In the genomic region with DNA sequence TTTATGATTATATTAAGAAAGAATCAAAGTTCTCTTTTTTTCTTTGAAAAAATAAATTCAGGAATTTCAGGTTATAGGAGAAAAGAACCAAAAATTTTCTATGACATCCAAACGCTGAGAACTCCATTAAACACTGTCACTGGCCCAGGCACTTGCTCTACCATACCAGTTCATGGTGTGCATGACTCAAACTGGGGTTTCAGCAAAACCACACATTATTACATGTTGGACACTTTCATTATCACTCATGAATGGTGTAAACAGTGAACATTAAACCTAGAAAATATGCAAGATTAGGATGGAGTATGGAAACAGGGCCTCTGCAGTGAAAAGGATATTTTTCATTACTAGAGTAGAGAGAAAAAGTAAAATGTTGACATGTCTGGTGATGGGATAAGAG, we compare ENCODE assay signal across 12 cellular contexts.
A peak's percentile ranks its signal among the peaks of the same experiment; 100 is the strongest.
DNase-seq lines count a peak whose midpoint lies in the region; ATAC-seq and TF ChIP-seq lines count a peak whose summit lies in the region.
"Had no signal": no experiment of that assay in that cellular context is flagged by ENCODE, and none has a peak within 500 bp of the region (broad histone marks: within the 10 kb centered on the region; RNA-seq: fewer than 3 reads in every experiment).

No MANE protein-coding gene starts in this region.

- no peak for DNase-seq in stimulated activated effector memory CD8-positive, alpha-beta T cell treated with anti-CD3 and anti-CD28 coated beads, Interleukin-12 subunit alpha, Interleukin-12 subunit beta, amount 100 ng/mL, for 72 hours (ENCODE audit: low spot score in 2 of 2)
- DNase-seq in middle frontal gyrus (ENCODE audit: extremely low spot score, low spot score), result no peak
- no peak for DNase-seq in DMS79 treated with DMSO at 0.1 percent for 48 hours (lab: John Stamatoyannopoulos, UW)
- DNase-seq in nephron progenitor cell, result no peak
- DNase-seq: mesendoderm, NCI-H146, T1000, testis had no signal

- H3K27me3 Mint-ChIP-seq in nephron progenitor cell (ENCODE audit: low read depth, poor library complexity), result no peaks in the 10 kb centered on the region
- H3K27me3 Mint-ChIP-seq: brain had no signal

- no peak for TF ChIP-seq CTCF in nephron progenitor cell (IDR thresholded peaks at IDR 0.05)

- no peaks in the 10 kb centered on the region for H3K9me3 Mint-ChIP-seq in stimulated activated effector memory CD8-positive, alpha-beta T cell treated with anti-CD3 and anti-CD28 coated beads, Interleukin-12 subunit alpha, Interleukin-12 subunit beta, amount 100 ng/mL, for 72 hours
- peaks cover 25% of the 10 kb centered on the region for H3K9me3 Mint-ChIP-seq in nephron progenitor cell

- H3K27ac Mint-ChIP-seq in stimulated activated effector memory CD8-positive, alpha-beta T cell treated with anti-CD3 and anti-CD28 coated beads, Interleukin-12 subunit alpha, Interleukin-12 subunit beta, amount 100 ng/mL, for 72 hours, result no peak overlapping the region
- H3K27ac Mint-ChIP-seq in nephron progenitor cell, result no peak overlapping the region
- H3K27ac Mint-ChIP-seq: brain had no signal

- no peak overlapping the region for H3K4me3 Mint-ChIP-seq in stimulated activated effector memory CD8-positive, alpha-beta T cell treated with anti-CD3 and anti-CD28 coated beads, Interleukin-12 subunit alpha, Interleukin-12 subunit beta, amount 100 ng/mL, for 72 hours
- no peak overlapping the region for H3K4me3 Mint-ChIP-seq in nephron progenitor cell
- H3K4me3 Mint-ChIP-seq: brain had no signal

- H3K4me1 Mint-ChIP-seq in stimulated activated effector memory CD8-positive, alpha-beta T cell treated with anti-CD3 and anti-CD28 coated beads, Interleukin-12 subunit alpha, Interleukin-12 subunit beta, amount 100 ng/mL, for 72 hours, result no peaks in the 10 kb centered on the region
- peaks cover 6% of the 10 kb centered on the region for H3K4me1 Mint-ChIP-seq in nephron progenitor cell

- H3K36me3 Mint-ChIP-seq in stimulated activated effector memory CD8-positive, alpha-beta T cell treated with anti-CD3 and anti-CD28 coated beads, Interleukin-12 subunit alpha, Interleukin-12 subunit beta, amount 100 ng/mL, for 72 hours, result no peaks in the 10 kb centered on the region
- H3K36me3 Mint-ChIP-seq in nephron progenitor cell (ENCODE audit: low read depth), result peaks cover 5% of the 10 kb centered on the region
- H3K36me3 Mint-ChIP-seq: brain had no signal

- peak; percentile 100 for ATAC-seq in GM19025 (IDR thresholded peaks at IDR 0.05; ENCODE audit: low read depth, unreplicated experiment)
- peak; percentile 99 for ATAC-seq in GM21737 (IDR thresholded peaks at IDR 0.05; ENCODE audit: unreplicated experiment)
- ATAC-seq in HG03135 (IDR thresholded peaks at IDR 0.05; ENCODE audit: unreplicated experiment), result peak; percentile 100
- peak; percentile 53 for ATAC-seq in stimulated activated effector memory CD8-positive, alpha-beta T cell treated with anti-CD3 and anti-CD28 coated beads, Interleukin-12 subunit alpha, Interleukin-12 subunit beta, amount 100 ng/mL, for 72 hours
